In the genomic region with DNA sequence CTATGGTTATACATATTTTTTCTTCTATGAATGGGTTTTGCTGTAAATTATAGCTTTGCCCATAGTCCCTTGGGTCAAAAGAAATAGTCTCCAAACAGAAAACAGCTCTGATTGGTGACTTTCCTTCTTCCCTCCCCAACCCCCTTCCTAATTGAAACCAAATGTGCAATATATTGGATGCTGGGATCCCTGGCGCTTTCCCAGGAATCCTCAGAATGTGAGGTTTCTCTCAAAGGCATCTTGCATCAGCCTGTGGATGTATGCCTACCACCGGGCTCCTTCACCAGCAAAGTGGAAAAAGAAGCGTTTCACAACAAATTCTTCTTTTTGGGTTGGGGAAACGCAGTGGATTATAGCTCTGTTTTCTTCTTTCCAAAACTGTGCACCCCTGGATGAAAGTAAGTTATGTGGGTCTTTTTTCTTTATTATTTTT, we compare ENCODE assay signal across 8 cellular contexts. TPM values are rescaled to one million over a fixed set of nuclear protein-coding genes. Genes with fewer than 3 reads are reported as not detected.
DNase-seq lines count a peak whose midpoint lies in the region; ATAC-seq, FAIRE-seq and TF ChIP-seq lines count a peak whose summit lies in the region.

A gene (plus strand): TSS at position 231 of the 433 bp plus-strand sequence. CDS start 86,600 bp downstream, outside the sequence.

- POLR2A ChIA-PET in HepG2 (lab: Yijun Ruan, JAX), result no interaction called here

- in situ Hi-C loops in HepG2 (cut with HindIII; ENCODE audit: extremely low pct_ligation_motif_present, low pct_unique_long_range_greater_than_20kb), result no loop called here

- H3K4me2 ChIP-seq in HepG2 (ENCODE audit: low read depth, low read length), result no peak within 1 kb of the TSS

- no TSS peak for BruUV-seq in HepG2 (replicated peaks; lab: Mats Ljungman, UMichigan)

- TF ChIP-seq RAD21 in liver (IDR thresholded peaks at IDR 0.05) (peak in 1 of 2 donors; percentile 19), HepG2 (CRISPR knock-in tag; IDR thresholded peaks at IDR 0.05) (no peak)

- peak within 1 kb of the TSS; percentile 53 to 73 for H3K27ac ChIP-seq in liver (ENCODE audit: low read depth in 1 of 2, low read length in 2 of 2)
- no peak within 1 kb of the TSS for H3K27ac ChIP-seq in HepG2 (ENCODE audit: extremely low read length, insufficient read depth, low read length)
- H3K27ac ChIP-seq in muscle layer of colon (ENCODE audit: low read depth, low read length), result peak within 1 kb of the TSS; percentile 82
- H3K27ac ChIP-seq in foreskin keratinocyte, result no peak within 1 kb of the TSS

- no peak for DNase-seq in HepG2 (ENCODE audit: low spot score)
- DNase-seq in foreskin keratinocyte, result no peak
- DNase-seq in activated CD4-positive, alpha-beta T cell treated with anti-CD3 and anti-CD28 coated beads for 4 hours, result no peak
- DNase-seq in NCI-H2081 (lab: John Stamatoyannopoulos, UW), result no peak

- ATAC-seq in HepG2, result no peak
- ATAC-seq in foreskin keratinocyte, result no peak
- no peak for ATAC-seq in HG03139 (IDR thresholded peaks at IDR 0.05; ENCODE audit: unreplicated experiment)

- 66% methylated on average over 4 of the region's 4 CpGs for WGBS in liver
- WGBS in HepG2 (ENCODE audit: low lambda C conversion rate), result 81% methylated on average over 4 of the region's 4 CpGs

- CTCF ChIA-PET in HepG2 (lab: Yijun Ruan, JAX; ENCODE audit: low intra/inter-chr PET ratio, low total read pairs), result no interaction called here

- FAIRE-seq in HepG2 (lab: Jason Lieb, UNC) (no peak), endometrium (lab: Jason Lieb, UNC) (peak; percentile 91)

- no peak for TF ChIP-seq POLR2A in HepG2 (IDR thresholded peaks at IDR 0.05; ENCODE audit: insufficient read depth in 1 of 2, low read depth in 2 of 2, low read length in 2 of 2)

- H3K36me3 ChIP-seq in liver (ENCODE audit: control insufficient read depth in 4 of 4, insufficient read depth in 3 of 4, low read depth in 1 of 4, low read length in 3 of 4) (no peaks in the 10 kb centered on the region), HepG2 (replicated peaks in 1 of 2; ENCODE audit: control insufficient read depth in 1 of 2, insufficient read depth in 2 of 2, low read length in 2 of 2) (no peaks in the 10 kb centered on the region), muscle layer of colon (ENCODE audit: insufficient read depth, low read length) (no peaks in the 10 kb centered on the region)

- intact Hi-C loops in HepG2 (cut with micrococcal nuclease; ENCODE audit: unreplicated experiment), result no loop called here

- H2AFZ ChIP-seq in HepG2 (ENCODE audit: low read length), result no peak within 1 kb of the TSS

- no peak within 1 kb of the TSS for H3K9ac ChIP-seq in liver (ENCODE audit: low read depth in 1 of 2, low read length in 2 of 2)
- no peak within 1 kb of the TSS for H3K9ac ChIP-seq in HepG2 (ENCODE audit: insufficient read depth, low read depth, low read length)
- H3K9ac ChIP-seq in muscle layer of colon (ENCODE audit: low read length), result peak within 1 kb of the TSS; percentile 62

- H3K27me3 ChIP-seq in liver (ENCODE audit: control insufficient read depth in 4 of 4, insufficient read depth in 4 of 4, low read length in 3 of 4) (no peaks in the 10 kb centered on the region), HepG2 (ENCODE audit: control insufficient read depth in 1 of 2, insufficient read depth in 2 of 2, low read length in 2 of 2) (no peaks in the 10 kb centered on the region), muscle layer of colon (ENCODE audit: control insufficient read depth in 1 of 2, insufficient read depth in 2 of 2, low read length in 2 of 2) (no peaks in the 10 kb centered on the region), foreskin keratinocyte (no peaks in the 10 kb centered on the region)

- TF ChIP-seq EP300 in HepG2 (IDR thresholded peaks at IDR 0.05; ENCODE audit: low read depth in 2 of 2, low read length in 2 of 2) (no peak), HepG2 (CRISPR knock-in tag; IDR thresholded peaks at IDR 0.05; ENCODE audit: borderline replicate concordance) (no peak)

- H3K79me2 ChIP-seq in HepG2 (ENCODE audit: insufficient read depth, low read length), result no peaks in the 10 kb centered on the region

- no peaks in the 10 kb centered on the region for H3K9me3 ChIP-seq in liver (ENCODE audit: control insufficient read depth in 4 of 4, low read length in 3 of 4)
- no peaks in the 10 kb centered on the region for H3K9me3 ChIP-seq in HepG2 (ENCODE audit: low read length)
- H3K9me3 ChIP-seq in muscle layer of colon (ENCODE audit: low read length), result no peaks in the 10 kb centered on the region

- H3K4me3 ChIP-seq in liver (ENCODE audit: low read depth in 1 of 3, low read length in 3 of 3) (peak within 1 kb of the TSS in 1 of 3 donors; percentile 24), HepG2 (replicated peaks in 1 of 3; ENCODE audit: insufficient read depth in 1 of 3, low read depth in 2 of 3, low read length in 3 of 3) (no peak within 1 kb of the TSS), muscle layer of colon (ENCODE audit: low read depth in 1 of 2, low read length in 2 of 2) (peak within 1 kb of the TSS; percentile 70 to 71)

- TF ChIP-seq CTCF in liver (IDR thresholded peaks at IDR 0.05; ENCODE audit: low read depth, low read length, missing input control) (no peak), HepG2 (CRISPR knock-in tag; IDR thresholded peaks at IDR 0.05) (no peak), foreskin keratinocyte (conservative IDR thresholded peaks at IDR 0.05) (no peak)

- H3K4me1 ChIP-seq in liver (ENCODE audit: control insufficient read depth in 4 of 4, insufficient read depth in 4 of 4, low read length in 3 of 4) (no peaks in the 10 kb centered on the region), HepG2 (ENCODE audit: insufficient read depth, low read length) (no peaks in the 10 kb centered on the region), muscle layer of colon (ENCODE audit: insufficient read depth, low read length) (peaks cover 45% of the 10 kb centered on the region), foreskin keratinocyte (no peaks in the 10 kb centered on the region)

- no peaks in the 10 kb centered on the region for H4K20me1 ChIP-seq in HepG2 (ENCODE audit: insufficient read depth, low read length)

TF ChIP-seq in liver, 16 proteins besides CTCF, POLR2A, EP300 and RAD21:
- TF ChIP-seq, protein P1, sequence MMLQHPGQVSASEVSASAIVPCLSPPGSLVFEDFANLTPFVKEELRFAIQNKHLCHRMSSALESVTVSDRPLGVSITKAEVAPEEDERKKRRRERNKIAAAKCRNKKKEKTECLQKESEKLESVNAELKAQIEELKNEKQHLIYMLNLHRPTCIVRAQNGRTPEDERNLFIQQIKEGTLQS (IDR thresholded peaks at IDR 0.05), result peak; percentile 39
- no peak for TF ChIP-seq RXRA (IDR thresholded peaks at IDR 0.05)
TF ChIP-seq in liver: peak in this region for 1.

TF ChIP-seq in HepG2, 621 proteins besides CTCF, POLR2A, EP300 and RAD21 (continues in another document):
- TF ChIP-seq ZNF572 (CRISPR knock-in tag; IDR thresholded peaks at IDR 0.05), result no peak
- TF ChIP-seq MBNL3 (CRISPR knock-in tag; conservative IDR thresholded peaks at IDR 0.05), result no peak
- no peak for TF ChIP-seq GATAD2A (CRISPR knock-in tag; IDR thresholded peaks at IDR 0.05)
- TF ChIP-seq POLR2AphosphoS2 (IDR thresholded peaks at IDR 0.05; ENCODE audit: low read depth, low read length), result no peak
- TF ChIP-seq ELF4 (CRISPR knock-in tag; IDR thresholded peaks at IDR 0.05; ENCODE audit: borderline replicate concordance), result no peak
- TF ChIP-seq ZNF780A (CRISPR knock-in tag; IDR thresholded peaks at IDR 0.05), result no peak
- TF ChIP-seq, protein P2, sequence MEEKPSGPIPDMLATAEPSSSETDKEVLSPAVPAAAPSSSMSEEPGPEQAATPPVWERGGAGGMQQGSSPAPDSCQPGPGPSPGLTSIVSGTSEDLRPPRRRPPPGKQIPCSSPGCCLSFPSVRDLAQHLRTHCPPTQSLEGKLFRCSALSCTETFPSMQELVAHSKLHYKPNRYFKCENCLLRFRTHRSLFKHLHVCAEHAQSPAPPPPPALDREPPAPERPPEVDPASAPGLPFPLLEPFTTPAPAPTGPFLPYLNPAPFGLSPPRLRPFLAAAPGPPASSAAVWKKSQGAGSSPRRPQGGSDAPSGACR (CRISPR knock-in tag; IDR thresholded peaks at IDR 0.05), result no peak
- TF ChIP-seq, protein P3, sequence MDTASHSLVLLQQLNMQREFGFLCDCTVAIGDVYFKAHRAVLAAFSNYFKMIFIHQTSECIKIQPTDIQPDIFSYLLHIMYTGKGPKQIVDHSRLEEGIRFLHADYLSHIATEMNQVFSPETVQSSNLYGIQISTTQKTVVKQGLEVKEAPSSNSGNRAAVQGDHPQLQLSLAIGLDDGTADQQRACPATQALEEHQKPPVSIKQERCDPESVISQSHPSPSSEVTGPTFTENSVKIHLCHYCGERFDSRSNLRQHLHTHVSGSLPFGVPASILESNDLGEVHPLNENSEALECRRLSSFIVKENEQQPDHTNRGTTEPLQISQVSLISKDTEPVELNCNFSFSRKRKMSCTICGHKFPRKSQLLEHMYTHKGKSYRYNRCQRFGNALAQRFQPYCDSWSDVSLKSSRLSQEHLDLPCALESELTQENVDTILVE (CRISPR knock-in tag; IDR thresholded peaks at IDR 0.05), result no peak

RNA-seq across cellular contexts. Expression of the gene that starts here (rescaled TPM):
- total RNA-seq in liver, result 1 to 10 TPM; 2.7 to 6.4 TPM
- polyA plus RNA-seq in liver, result 1 to 10 TPM; 1.2 to 1.5 TPM
- total RNA-seq in HepG2 (2016; rRNA removed; fragmentation: Illumina TruSeq; extraction: Trizol), result 0.13 and 0.38 TPM in 2 replicates
- total RNA-seq in HepG2 (2016; cell fraction: cytosol; rRNA removed; fragmentation: Illumina TruSeq; extraction: Trizol; ENCODE audit: low read depth), result under 0.01 TPM in 1 of 2 replicates, not detected in the other
- 0.15 and 0.43 TPM in 2 replicates for total RNA-seq in HepG2 (2016; cell fraction: insoluble cytoplasmic fraction; rRNA removed; fragmentation: Illumina TruSeq; extraction: Trizol)
- total RNA-seq in HepG2 (2016; cell fraction: membrane; rRNA removed; fragmentation: Illumina TruSeq; extraction: Trizol), result 0.10 and 0.22 TPM in 2 replicates
- 1.3 and 2.1 TPM in 2 replicates for total RNA-seq in HepG2 (2016; cell fraction: nucleus; rRNA removed; fragmentation: Illumina TruSeq; extraction: Trizol)
- 0.30 and 0.36 TPM in 2 replicates for polyA plus RNA-seq in HepG2 (2011; rRNA removed)
- polyA plus RNA-seq in HepG2 (2011; cell fraction: cytosol; rRNA removed), result 0.15 and 0.18 TPM in 2 replicates
- polyA plus RNA-seq in HepG2 (2011; cell fraction: nucleus; rRNA removed), result 0.84 and 1.3 TPM in 2 replicates
- 0.23 and 0.40 TPM in 2 replicates for polyA plus RNA-seq in HepG2 (2012)
- 0.02 and 0.07 TPM in 2 replicates for polyA plus RNA-seq in HepG2 (2016; cell fraction: cytosol; fragmentation: Illumina TruSeq; extraction: Trizol; ENCODE audit: low read depth)
- 0.09 and 0.14 TPM in 2 replicates for polyA plus RNA-seq in HepG2 (2016; cell fraction: insoluble cytoplasmic fraction; fragmentation: Illumina TruSeq; extraction: Trizol; ENCODE audit: low read depth)
- 0.02 TPM in 2 replicates for polyA plus RNA-seq in HepG2 (2016; cell fraction: membrane; fragmentation: Illumina TruSeq; extraction: Trizol; ENCODE audit: low read depth)
- 0.89 and 1.2 TPM in 2 replicates for polyA plus RNA-seq in HepG2 (2016; cell fraction: nucleus; fragmentation: Illumina TruSeq; extraction: Trizol; ENCODE audit: insufficient read depth, low read depth)
- 1.2 and 3.1 TPM in 2 replicates for polyA minus RNA-seq in HepG2 (2011; rRNA and poly(A)+ RNA removed; ENCODE audit: low replicate concordance)
- polyA minus RNA-seq in HepG2 (2011; cell fraction: cytosol; rRNA and poly(A)+ RNA removed), result 0.59 TPM in 1 of 2 replicates, not detected in the other
- polyA minus RNA-seq in HepG2 (2011; cell fraction: nucleus; rRNA and poly(A)+ RNA removed), result 1.5 and 2.5 TPM in 2 replicates
- total RNA-seq in foreskin keratinocyte, result 0.18 and 0.41 TPM in 2 replicates
- 0.03 and 0.06 TPM in 2 replicates for polyA plus RNA-seq in foreskin keratinocyte

Comparison
In these comparisons a context has a peak if more than half of its experiments do, and no peak if none do; other contexts are left out.
1. H3K27ac ChIP-seq: peak in liver (2 of 2) and muscle layer of colon (single experiment); none in HepG2 (single experiment) and foreskin keratinocyte (single experiment).
2. H3K4me3 ChIP-seq: peak in muscle layer of colon (2 of 2); none in HepG2 (0 of 3).